Comparison of ENCODE assay signal across 8 cellular contexts in the genomic region with DNA sequence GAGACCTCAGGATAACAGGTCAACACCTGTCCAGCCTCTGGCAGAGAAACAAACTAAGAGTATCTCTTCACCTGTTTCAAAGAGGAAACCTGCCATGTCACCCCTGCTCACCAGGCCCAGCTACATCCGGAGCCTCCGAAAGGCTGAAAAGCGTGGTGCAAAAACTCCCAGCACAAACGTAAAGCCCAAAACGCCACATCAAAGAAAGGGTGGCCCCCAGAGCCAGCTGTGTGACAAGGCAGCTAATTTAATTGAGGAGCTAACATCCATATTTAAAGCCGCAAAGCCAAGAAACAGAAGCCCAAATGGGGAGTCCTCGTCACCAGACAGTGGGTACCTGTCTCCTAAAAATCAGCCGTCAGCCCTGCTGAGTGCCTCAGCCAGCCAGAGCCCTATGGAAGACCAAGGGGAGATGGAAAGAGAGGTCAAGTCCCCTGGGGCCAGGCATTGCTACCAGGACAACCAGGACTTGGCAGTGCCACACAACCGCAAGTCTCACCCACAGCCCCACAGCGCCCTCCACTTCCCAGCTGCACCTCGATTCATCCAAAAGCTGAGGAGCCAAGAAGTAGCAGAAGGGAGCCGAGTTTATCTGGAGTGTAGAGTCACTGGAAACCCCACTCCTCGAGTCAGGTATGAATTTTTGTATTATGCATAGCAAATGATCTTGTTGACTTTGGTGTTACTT. TPM values are rescaled to one million over a fixed set of nuclear protein-coding genes. Genes with fewer than 3 reads are reported as not detected.
DNase-seq lines count a peak whose midpoint lies in the region; ATAC-seq and TF ChIP-seq lines count a peak whose summit lies in the region.

No MANE protein-coding gene starts in this region.

- H3K9me3 ChIP-seq in CD4-positive, CD25-positive, alpha-beta regulatory T cell (ENCODE audit: control insufficient read depth in 2 of 2, low read length in 2 of 2) = no peaks in the 10 kb centered on the region

- peak; percentile 9 to 85 (median 64) for DNase-seq in CD4-positive, CD25-positive, alpha-beta regulatory T cell
- DNase-seq in activated CD4-positive, alpha-beta T cell treated with anti-CD3 and anti-CD28 coated beads for 1 hour = peak; percentile 47
- DNase-seq in activated naive CD4-positive, alpha-beta T cell treated with anti-CD3 and anti-CD28 coated beads, Interleukin-2, amount 10 ng/mL, durations not matched to agents 7 days and 5 days = peak; percentile 84
- peak; percentile 50 for DNase-seq in stimulated activated CD4-positive, alpha-beta T cell treated with anti-CD3 and anti-CD28 coated beads, Interleukin-15, amount 100 ng/mL, for 48 hours (ENCODE audit: low read depth in 2 of 2)
- DNase-seq in HPDE6-E6E7 (ENCODE audit: extremely low spot score) (no peak), progenitor cell of endocrine pancreas (ENCODE audit: low spot score, unreplicated experiment) (no peak)

- H3K27ac Mint-ChIP-seq in CD4-positive, CD25-positive, alpha-beta regulatory T cell = peak overlapping the region; percentile 61 to 83 (median 79)
- peak overlapping the region; percentile 79 for H3K27ac Mint-ChIP-seq in activated naive CD4-positive, alpha-beta T cell treated with anti-CD3 and anti-CD28 coated beads, Interleukin-2, amount 10 ng/mL, durations not matched to agents 7 days and 5 days
- no peak overlapping the region for H3K27ac Mint-ChIP-seq in progenitor cell of endocrine pancreas

- no peaks in the 10 kb centered on the region for H3K27me3 ChIP-seq in CD4-positive, CD25-positive, alpha-beta regulatory T cell (ENCODE audit: control insufficient read depth, insufficient read depth, low read length)

- H3K27me3 Mint-ChIP-seq in CD4-positive, CD25-positive, alpha-beta regulatory T cell = peaks cover 5% of the 10 kb centered on the region
- H3K27me3 Mint-ChIP-seq in activated naive CD4-positive, alpha-beta T cell treated with anti-CD3 and anti-CD28 coated beads, Interleukin-2, amount 10 ng/mL, durations not matched to agents 7 days and 5 days = peaks cover 8% of the 10 kb centered on the region
- peaks cover 7% of the 10 kb centered on the region for H3K27me3 Mint-ChIP-seq in progenitor cell of endocrine pancreas

- peak; percentile 82 to 84 for ATAC-seq in CD4-positive, CD25-positive, alpha-beta regulatory T cell (ENCODE audit: low read depth in 2 of 2)
- no peak for ATAC-seq in GM21737 (IDR thresholded peaks at IDR 0.05; ENCODE audit: unreplicated experiment)
- no peak for ATAC-seq in HG02763 (IDR thresholded peaks at IDR 0.05; ENCODE audit: unreplicated experiment)

- H3K4me1 Mint-ChIP-seq in CD4-positive, CD25-positive, alpha-beta regulatory T cell = peaks cover 4 to 28% (median 21%) of the 10 kb centered on the region in 4 donors
- H3K4me1 Mint-ChIP-seq in activated naive CD4-positive, alpha-beta T cell treated with anti-CD3 and anti-CD28 coated beads, Interleukin-2, amount 10 ng/mL, durations not matched to agents 7 days and 5 days = peaks cover 41% of the 10 kb centered on the region
- H3K4me1 Mint-ChIP-seq in progenitor cell of endocrine pancreas (ENCODE audit: low read depth) = no peaks in the 10 kb centered on the region

- TF ChIP-seq CTCF in progenitor cell of endocrine pancreas (IDR thresholded peaks at IDR 0.05; ENCODE audit: unreplicated experiment) = no peak

- H3K27ac ChIP-seq in CD4-positive, CD25-positive, alpha-beta regulatory T cell (ENCODE audit: insufficient read depth, low read length, poor library complexity, severe bottlenecking) = no peak overlapping the region

- H3K4me3 Mint-ChIP-seq in CD4-positive, CD25-positive, alpha-beta regulatory T cell = peak overlapping the region in 3 of 4 donors; percentile 33 to 80 (median 49)
- no peak overlapping the region for H3K4me3 Mint-ChIP-seq in activated naive CD4-positive, alpha-beta T cell treated with anti-CD3 and anti-CD28 coated beads, Interleukin-2, amount 10 ng/mL, durations not matched to agents 7 days and 5 days
- H3K4me3 Mint-ChIP-seq in progenitor cell of endocrine pancreas (ENCODE audit: low read depth) = no peak overlapping the region

- peak overlapping the region; percentile 9 for H3K4me3 ChIP-seq in CD4-positive, CD25-positive, alpha-beta regulatory T cell (ENCODE audit: low read depth, low read length)

- no peaks in the 10 kb centered on the region for H3K36me3 Mint-ChIP-seq in CD4-positive, CD25-positive, alpha-beta regulatory T cell
- no peaks in the 10 kb centered on the region for H3K36me3 Mint-ChIP-seq in activated naive CD4-positive, alpha-beta T cell treated with anti-CD3 and anti-CD28 coated beads, Interleukin-2, amount 10 ng/mL, durations not matched to agents 7 days and 5 days
- no peaks in the 10 kb centered on the region for H3K36me3 Mint-ChIP-seq in progenitor cell of endocrine pancreas (ENCODE audit: insufficient read depth)

- H3K9me3 Mint-ChIP-seq in CD4-positive, CD25-positive, alpha-beta regulatory T cell = no peaks in the 10 kb centered on the region
- H3K9me3 Mint-ChIP-seq in activated naive CD4-positive, alpha-beta T cell treated with anti-CD3 and anti-CD28 coated beads, Interleukin-2, amount 10 ng/mL, durations not matched to agents 7 days and 5 days = no peaks in the 10 kb centered on the region
- no peaks in the 10 kb centered on the region for H3K9me3 Mint-ChIP-seq in progenitor cell of endocrine pancreas (ENCODE audit: low read depth)

- no peaks in the 10 kb centered on the region for H3K36me3 ChIP-seq in CD4-positive, CD25-positive, alpha-beta regulatory T cell (ENCODE audit: control insufficient read depth, insufficient read depth, low read length)

- CTCF ChIA-PET in activated naive CD4-positive, alpha-beta T cell treated with anti-CD3 and anti-CD28 coated beads, Interleukin-2, amount 10 ng/mL, durations not matched to agents 7 days and 5 days (lab: Charles Lee) = interaction anchor here (1.0 to 1.3 kb wide), 3 partner anchors 25 to 31 kb away, joined by 3 to 5 read pairs (median 4); a partner anchor contains a TSS

- peaks cover 17% of the 10 kb centered on the region for H3K4me1 ChIP-seq in CD4-positive, CD25-positive, alpha-beta regulatory T cell (ENCODE audit: control insufficient read depth, insufficient read depth, low read length, poor library complexity, severe bottlenecking)

RNA-seq across cellular contexts. Expression of a gene that starts 15.1 kb away (rescaled TPM):
- 1.9 TPM for total RNA-seq in CD4-positive, CD25-positive, alpha-beta regulatory T cell
- 1 to 10 TPM in 1 of 4 donors, under 1 TPM in 2, not detected in 1; 0.37 to 1.0 (median 0.48) TPM for polyA plus RNA-seq in CD4-positive, CD25-positive, alpha-beta regulatory T cell
- 43.2 and 46.5 TPM in 2 replicates for total RNA-seq in progenitor cell of endocrine pancreas

RNA-seq across cellular contexts. Expression of a gene that starts 31.6 kb away (rescaled TPM):
- 69.0 TPM for total RNA-seq in CD4-positive, CD25-positive, alpha-beta regulatory T cell
- polyA plus RNA-seq in CD4-positive, CD25-positive, alpha-beta regulatory T cell = 10 to 100 TPM; 20.6 to 28.8 (median 26.6) TPM
- 1.1 and 1.2 TPM in 2 replicates for total RNA-seq in progenitor cell of endocrine pancreas

Comparison
In these comparisons a context has a peak if more than half of its experiments do, and no peak if none do; other contexts are left out.
1. ATAC-seq: peak in CD4-positive, CD25-positive, alpha-beta regulatory T cell (2 of 2); none in GM21737 (single experiment) and HG02763 (single experiment).
2. DNase-seq: peak in CD4-positive, CD25-positive, alpha-beta regulatory T cell (3 of 3), activated CD4-positive, alpha-beta T cell treated with anti-CD3 and anti-CD28 coated beads for 1 hour (single experiment), activated naive CD4-positive, alpha-beta T cell treated with anti-CD3 and anti-CD28 coated beads, Interleukin-2, amount 10 ng/mL, durations not matched to agents 7 days and 5 days (single experiment) and stimulated activated CD4-positive, alpha-beta T cell treated with anti-CD3 and anti-CD28 coated beads, Interleukin-15, amount 100 ng/mL, for 48 hours (2 of 2); none in HPDE6-E6E7 (single experiment) and progenitor cell of endocrine pancreas (single experiment).
3. H3K4me3 Mint-ChIP-seq: peak in CD4-positive, CD25-positive, alpha-beta regulatory T cell (3 of 4); none in activated naive CD4-positive, alpha-beta T cell treated with anti-CD3 and anti-CD28 coated beads, Interleukin-2, amount 10 ng/mL, durations not matched to agents 7 days and 5 days (single experiment) and progenitor cell of endocrine pancreas (single experiment).
4. RNA of a gene that starts 15.1 kb away (total RNA-seq): 43.2 to 46.5 TPM in progenitor cell of endocrine pancreas; 1.9 TPM in CD4-positive, CD25-positive, alpha-beta regulatory T cell (single experiment); every median in the first group is over 10 times any median in the second.
5. RNA of a gene that starts 31.6 kb away (total RNA-seq): 69.0 TPM in CD4-positive, CD25-positive, alpha-beta regulatory T cell (single experiment); 1.1 to 1.2 TPM in progenitor cell of endocrine pancreas; every median in the first group is over 10 times any median in the second.